1 cellular context compared by ENCODE assay signal in genomic region chrX:106875151-106875550, GRCh38.
TF ChIP-seq lines count a peak whose summit lies in the region.

No MANE protein-coding gene starts in this region.

TF ChIP-seq in IMR-90, 13 proteins besides CTCF, POLR2A, EP300 and RAD21:
- no peak for TF ChIP-seq BHLHE40 (IDR thresholded peaks at IDR 0.05; ENCODE audit: low read depth, low read length)
- no peak for TF ChIP-seq CHD1 (IDR thresholded peaks at IDR 0.05; ENCODE audit: low read depth, low read length)
- no peak for TF ChIP-seq ELK1 (IDR thresholded peaks at IDR 0.05; ENCODE audit: borderline replicate concordance, low read depth, low read length)
- no peak for TF ChIP-seq CEBPB (IDR thresholded peaks at IDR 0.05; ENCODE audit: low read depth, low read length)
- no peak for TF ChIP-seq MAFK (IDR thresholded peaks at IDR 0.05; ENCODE audit: low read depth, low read length)
- TF ChIP-seq SMC3 (IDR thresholded peaks at IDR 0.05; ENCODE audit: low read depth, low read length) = no peak
- no peak for TF ChIP-seq USF2 (IDR thresholded peaks at IDR 0.05; ENCODE audit: low read depth, low read length)
- TF ChIP-seq RFX5 (IDR thresholded peaks at IDR 0.05; ENCODE audit: low read depth, low read length) = no peak
- TF ChIP-seq RCOR1 (IDR thresholded peaks at IDR 0.05; ENCODE audit: insufficient replicate concordance, low read length) = no peak
- TF ChIP-seq MXI1 (IDR thresholded peaks at IDR 0.05; ENCODE audit: borderline replicate concordance, low read depth, low read length) = no peak
- TF ChIP-seq FOS (IDR thresholded peaks at IDR 0.05; ENCODE audit: low read depth, low read length) = no peak
- TF ChIP-seq NFE2L2 (IDR thresholded peaks at IDR 0.05; ENCODE audit: low read depth, low read length) = no peak
- no peak for TF ChIP-seq MAZ (IDR thresholded peaks at IDR 0.05; ENCODE audit: borderline replicate concordance, low read depth, low read length)
